8 cellular contexts compared by ENCODE assay signal in genomic region chr17:64777413-64778101, GRCh38.
DNase-seq lines count a peak whose midpoint lies in the region; ATAC-seq and TF ChIP-seq lines count a peak whose summit lies in the region.

No MANE protein-coding gene starts in this region.

- peaks cover 49% of the 10 kb centered on the region for H3K4me1 ChIP-seq in hepatocyte (ENCODE audit: insufficient read depth)
- peaks cover 14% of the 10 kb centered on the region for H3K4me1 ChIP-seq in skeletal muscle satellite cell (ENCODE audit: control insufficient read depth, insufficient read depth, low read length)

- H3K27me3 ChIP-seq in hepatocyte: peaks cover 44% of the 10 kb centered on the region
- no peaks in the 10 kb centered on the region for H3K27me3 ChIP-seq in skeletal muscle satellite cell (ENCODE audit: control insufficient read depth, insufficient read depth, low read length)

- DNase-seq in CD14-positive monocyte (ENCODE audit: low spot score): no peak
- no peak for DNase-seq in activated CD4-positive, alpha-beta memory T cell treated with anti-CD3 and anti-CD28 coated beads for 36 hours
- DNase-seq in hepatocyte (ENCODE audit: low spot score): no peak
- no peak for DNase-seq in NCI-H1417 (lab: John Stamatoyannopoulos, UW)
- DNase-seq in NCI-H2081 treated with DMSO at 0.1 percent for 48 hours (lab: John Stamatoyannopoulos, UW): no peak

- H3K9me3 ChIP-seq in hepatocyte (ENCODE audit: low read depth): no peaks in the 10 kb centered on the region
- no peaks in the 10 kb centered on the region for H3K9me3 ChIP-seq in skeletal muscle satellite cell (replicated peaks; ENCODE audit: low read length)

- ATAC-seq in HG03095 (IDR thresholded peaks at IDR 0.05; ENCODE audit: unreplicated experiment): no peak

- H3K79me2 ChIP-seq in hepatocyte: peaks cover 3% of the 10 kb centered on the region

- H3K4me3 Mint-ChIP-seq in CD14-positive monocyte: peak overlapping the region; percentile 80 to 92
- peak overlapping the region; percentile 84 to 98 (median 94) for H3K4me3 Mint-ChIP-seq in IgD-negative memory B cell
- H3K4me3 Mint-ChIP-seq in activated CD4-positive, alpha-beta memory T cell treated with anti-CD3 and anti-CD28 coated beads for 36 hours: peak overlapping the region; percentile 29

- peak overlapping the region; percentile 39 for H3K9ac ChIP-seq in skeletal muscle satellite cell (ENCODE audit: low read depth, low read length)

- H3K36me3 Mint-ChIP-seq in CD14-positive monocyte (peaks cover 10 to 20% of the 10 kb centered on the region in 2 donors), IgD-negative memory B cell (peaks cover 2% of the 10 kb centered on the region)
- H3K36me3 Mint-ChIP-seq in activated CD4-positive, alpha-beta memory T cell treated with anti-CD3 and anti-CD28 coated beads for 36 hours: no peaks in the 10 kb centered on the region

- H3K36me3 ChIP-seq in hepatocyte (replicated peaks; ENCODE audit: insufficient read depth, low read depth) (no peaks in the 10 kb centered on the region), skeletal muscle satellite cell (ENCODE audit: insufficient read depth, low read length) (peaks cover 11% of the 10 kb centered on the region)

- 27% methylated on average over 17 of the region's 17 CpGs for WGBS in hepatocyte (ENCODE audit: low lambda C conversion rate, missing lambda C conversion rate)

- H3K27ac Mint-ChIP-seq in CD14-positive monocyte (peak overlapping the region; percentile 93 to 97 (median 96)), IgD-negative memory B cell (peak overlapping the region; percentile 84 to 99 (median 95))
- H3K27ac Mint-ChIP-seq in activated CD4-positive, alpha-beta memory T cell treated with anti-CD3 and anti-CD28 coated beads for 36 hours: no peak overlapping the region

- H3K4me1 Mint-ChIP-seq in CD14-positive monocyte (peaks cover 52% of the 10 kb centered on the region), IgD-negative memory B cell (peaks cover 10 to 16% (median 16%) of the 10 kb centered on the region in 3 donors)
- peaks cover 21% of the 10 kb centered on the region for H3K4me1 Mint-ChIP-seq in activated CD4-positive, alpha-beta memory T cell treated with anti-CD3 and anti-CD28 coated beads for 36 hours (ENCODE audit: low read depth)

- H4K20me1 ChIP-seq in hepatocyte (ENCODE audit: insufficient read depth, poor library complexity, severe bottlenecking): peaks cover 3% of the 10 kb centered on the region

- H3K4me3 ChIP-seq in hepatocyte (no peak overlapping the region), skeletal muscle satellite cell (ENCODE audit: low read length) (no peak overlapping the region)

- TF ChIP-seq CTCF in CD14-positive monocyte (IDR thresholded peaks at IDR 0.05) (no peak), hepatocyte (IDR thresholded peaks at IDR 0.05; ENCODE audit: poor library complexity) (no peak)

- H3K9me2 ChIP-seq in hepatocyte (replicated peaks; ENCODE audit: insufficient read depth): no peaks in the 10 kb centered on the region

- no peak overlapping the region for H3K27ac ChIP-seq in hepatocyte

- peaks cover 10 to 21% (median 20%) of the 10 kb centered on the region in 3 donors for H3K27me3 Mint-ChIP-seq in CD14-positive monocyte (ENCODE audit: low read depth in 3 of 3)
- peaks cover 11% of the 10 kb centered on the region for H3K27me3 Mint-ChIP-seq in IgD-negative memory B cell
- H3K27me3 Mint-ChIP-seq in activated CD4-positive, alpha-beta memory T cell treated with anti-CD3 and anti-CD28 coated beads for 36 hours: peaks cover 6% of the 10 kb centered on the region

- no peak overlapping the region for H2AFZ ChIP-seq in hepatocyte

- intact Hi-C loops in CD14-positive monocyte (cut with micrococcal nuclease): loop anchor here in 1 of 2 donors (5.0 to 10.0 kb wide), 3 partner anchors 157 to 420 kb away; no protein-coding TSS in a partner anchor
- intact Hi-C loops in activated CD4-positive, alpha-beta memory T cell treated with anti-CD3 and anti-CD28 coated beads for 36 hours (cut with micrococcal nuclease): loop anchor here (5.0 kb wide), 1 partner anchor 185 kb away; no protein-coding TSS in a partner anchor

- peaks cover 0 to 4% (median 0%) of the 10 kb centered on the region in 7 donors for H3K9me3 Mint-ChIP-seq in CD14-positive monocyte
- no peaks in the 10 kb centered on the region for H3K9me3 Mint-ChIP-seq in IgD-negative memory B cell
- H3K9me3 Mint-ChIP-seq in activated CD4-positive, alpha-beta memory T cell treated with anti-CD3 and anti-CD28 coated beads for 36 hours: no peaks in the 10 kb centered on the region

- CTCF ChIA-PET in activated CD4-positive, alpha-beta memory T cell treated with anti-CD3 and anti-CD28 coated beads for 36 hours (lab: Charles Lee): interaction anchor here (0.8 to 2.0 kb wide), 8 partner anchors 10 to 184 kb away, joined by 3 to 10 read pairs (median 4); no protein-coding TSS in a partner anchor

- H3K4me2 ChIP-seq in hepatocyte: peak overlapping the region; percentile 89
- H3K4me2 ChIP-seq in skeletal muscle satellite cell (ENCODE audit: low read length): peak overlapping the region; percentile 83

- POLR2A ChIA-PET in activated CD4-positive, alpha-beta memory T cell treated with anti-CD3 and anti-CD28 coated beads for 36 hours (lab: Charles Lee): no interaction called here

Comparison
In these comparisons a context has a peak if more than half of its experiments do, and no peak if none do; other contexts are left out.
1. H3K4me3 Mint-ChIP-seq: peak in every context shown above with its lines; median percentile 94 in IgD-negative memory B cell; 86 in CD14-positive monocyte; 29 in activated CD4-positive, alpha-beta memory T cell treated with anti-CD3 and anti-CD28 coated beads for 36 hours.